In the genomic region with DNA sequence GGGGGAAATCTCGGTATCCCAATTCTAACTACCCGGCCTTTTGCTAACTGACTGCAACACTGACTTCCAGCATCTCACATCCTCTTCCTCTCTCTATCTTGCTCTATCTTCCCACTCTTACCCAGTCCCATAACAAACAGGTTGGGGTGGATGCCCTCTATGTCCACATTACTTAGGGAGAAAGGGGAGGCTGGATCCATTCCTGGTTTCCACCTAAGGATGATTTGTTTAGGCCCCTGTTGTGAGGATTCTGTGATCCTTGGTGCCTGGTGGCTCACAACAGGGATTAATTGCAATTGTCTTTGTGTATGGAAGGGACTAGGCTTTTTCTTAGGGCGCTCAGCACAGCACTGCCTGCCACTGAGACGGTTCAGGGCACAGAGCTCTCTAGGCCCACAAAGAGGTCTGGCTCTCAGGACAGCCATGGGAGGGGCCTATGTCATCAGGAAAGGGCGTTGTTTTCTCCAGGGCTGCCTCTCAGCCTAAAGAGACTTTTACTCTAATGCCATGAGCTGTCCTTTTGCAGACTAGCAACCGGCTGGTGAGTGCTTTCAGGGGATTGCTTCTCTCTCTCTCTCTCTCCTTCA, we compare ENCODE assay signal across 17 cellular contexts.
DNase-seq lines count a peak whose midpoint lies in the region; TF ChIP-seq lines count a peak whose summit lies in the region.
"Had no signal": no experiment of that assay in that cellular context is flagged by ENCODE, and none has a peak within 500 bp of the region (broad histone marks: within the 10 kb centered on the region; RNA-seq: fewer than 3 reads in every experiment).

No MANE protein-coding gene starts in this region.

- H3K4me1 Mint-ChIP-seq in CD4-positive, alpha-beta memory T cell: peaks cover 0 to 2% (median 0%) of the 10 kb centered on the region in 4 donors
- no peaks in the 10 kb centered on the region for H3K4me1 Mint-ChIP-seq in activated naive CD8-positive, alpha-beta T cell treated with anti-CD3 and anti-CD28 coated beads for 36 hours

- DNase-seq in NCI-H774 (lab: John Stamatoyannopoulos, UW): peak; percentile 67
- DNase-seq in esophagus muscularis mucosa (ENCODE audit: extremely low spot score): peak; percentile 81
- DNase-seq in NCI-H1436 treated with DMSO at 0.1 percent for 48 hours (lab: John Stamatoyannopoulos, UW): no peak
- DNase-seq in CD4-positive, alpha-beta memory T cell: no peak
- DNase-seq in activated naive CD8-positive, alpha-beta T cell treated with anti-CD3 and anti-CD28 coated beads for 36 hours: no peak
- no peak for DNase-seq in esophagus squamous epithelium (lab: John Stamatoyannopoulos, UW)
- DNase-seq: activated CD4-positive, alpha-beta T cell treated with anti-CD3 and anti-CD28 coated beads for 48 hours; caudate nucleus; EL; MM.1S; naive thymus-derived CD8-positive, alpha-beta T cell; NCI-H446; stimulated activated CD4-positive, alpha-beta T cell treated with anti-CD3 and anti-CD28 coated beads, Interleukin-2, amount 100 ng/mL, for 48 hours had no signal

- H3K27ac ChIP-seq in HUES6 (ENCODE audit: low read depth, low read length) (peak overlapping the region; percentile 4; the same call in 1 of the 2 replicates), esophagus muscularis mucosa (replicated peaks in 1 of 4) (no peak overlapping the region), esophagus squamous epithelium (no peak overlapping the region)
- H3K27ac ChIP-seq in CD4-positive, alpha-beta memory T cell (ENCODE audit: low read depth, low read length): no peak overlapping the region
- H3K27ac ChIP-seq: right atrium auricular region had no signal

- H3K9me3 Mint-ChIP-seq in CD4-positive, alpha-beta memory T cell: peaks cover 0 to 13% (median 2%) of the 10 kb centered on the region in 8 donors
- H3K9me3 Mint-ChIP-seq in activated naive CD8-positive, alpha-beta T cell treated with anti-CD3 and anti-CD28 coated beads for 36 hours: no peaks in the 10 kb centered on the region
- H3K9me3 Mint-ChIP-seq: T-helper 2 cell treated with Interferon-gamma antibody and Interleukin-4, amounts not matched to agents 5 μg/mL and 100 μg/mL, for 36 hours had no signal

- no peaks in the 10 kb centered on the region for H3K36me3 ChIP-seq in HUES6 (ENCODE audit: control insufficient read depth, insufficient read depth, low read length)
- H3K36me3 ChIP-seq in esophagus muscularis mucosa: no peaks in the 10 kb centered on the region
- H3K36me3 ChIP-seq in neuron (ENCODE audit: insufficient read depth, low read length): no peaks in the 10 kb centered on the region
- H3K36me3 ChIP-seq in CD4-positive, alpha-beta memory T cell (ENCODE audit: insufficient read depth, low read length): no peaks in the 10 kb centered on the region
- no peaks in the 10 kb centered on the region for H3K36me3 ChIP-seq in esophagus squamous epithelium
- H3K36me3 ChIP-seq: right atrium auricular region had no signal

- no peak for TF ChIP-seq POLR2A in esophagus muscularis mucosa (IDR thresholded peaks at IDR 0.05; ENCODE audit: low read depth)
- TF ChIP-seq POLR2A in esophagus squamous epithelium (IDR thresholded peaks at IDR 0.05): no peak

- POLR2A ChIA-PET in CD4-positive, alpha-beta memory T cell (lab: Charles Lee; ENCODE audit: partially characterized antibody): no interaction called here

- peak overlapping the region; percentile 60 for H3K9ac ChIP-seq in HUES6 (ENCODE audit: low read length)

- H2AFZ ChIP-seq in neuron (ENCODE audit: low read depth, low read length): peak overlapping the region; percentile 20

- H3K9me3 ChIP-seq in HUES6 (ENCODE audit: control insufficient read depth, insufficient read depth, low read depth, low read length) (no peaks in the 10 kb centered on the region), esophagus muscularis mucosa (no peaks in the 10 kb centered on the region), neuron (ENCODE audit: low read length) (no peaks in the 10 kb centered on the region), esophagus squamous epithelium (no peaks in the 10 kb centered on the region)
- H3K9me3 ChIP-seq in CD4-positive, alpha-beta memory T cell (ENCODE audit: control insufficient read depth in 1 of 2, low read length in 2 of 2): no peaks in the 10 kb centered on the region
- H3K9me3 ChIP-seq: right atrium auricular region had no signal

- no peaks in the 10 kb centered on the region for H3K36me3 Mint-ChIP-seq in CD4-positive, alpha-beta memory T cell
- H3K36me3 Mint-ChIP-seq in activated naive CD8-positive, alpha-beta T cell treated with anti-CD3 and anti-CD28 coated beads for 36 hours: no peaks in the 10 kb centered on the region

- TF ChIP-seq EP300 in esophagus muscularis mucosa (IDR thresholded peaks at IDR 0.05): no peak

- H3K27me3 ChIP-seq in HUES6 (ENCODE audit: control insufficient read depth, insufficient read depth, low read length) (no peaks in the 10 kb centered on the region), esophagus muscularis mucosa (peaks cover 0 to 25% (median 0%) of the 10 kb centered on the region in 4 donors), neuron (ENCODE audit: insufficient read depth, low read length) (no peaks in the 10 kb centered on the region), esophagus squamous epithelium (peaks cover 0 to 36% (median 0%) of the 10 kb centered on the region in 4 donors)
- no peaks in the 10 kb centered on the region for H3K27me3 ChIP-seq in CD4-positive, alpha-beta memory T cell (ENCODE audit: insufficient read depth, low read length)
- H3K27me3 ChIP-seq: right atrium auricular region had no signal

- no peak overlapping the region for H3K27ac Mint-ChIP-seq in CD4-positive, alpha-beta memory T cell
- H3K27ac Mint-ChIP-seq in activated naive CD8-positive, alpha-beta T cell treated with anti-CD3 and anti-CD28 coated beads for 36 hours: no peak overlapping the region
- H3K27ac Mint-ChIP-seq: naive thymus-derived CD8-positive, alpha-beta T cell; T-helper 2 cell treated with Interferon-gamma antibody and Interleukin-4, amounts not matched to agents 5 μg/mL and 100 μg/mL, for 36 hours had no signal

- TF ChIP-seq CTCF in esophagus muscularis mucosa (IDR thresholded peaks at IDR 0.05) (no peak), esophagus squamous epithelium (IDR thresholded peaks at IDR 0.05) (no peak)

- H3K27me3 Mint-ChIP-seq in CD4-positive, alpha-beta memory T cell: no peaks in the 10 kb centered on the region
- peaks cover 22% of the 10 kb centered on the region for H3K27me3 Mint-ChIP-seq in activated naive CD8-positive, alpha-beta T cell treated with anti-CD3 and anti-CD28 coated beads for 36 hours

- WGBS in esophagus muscularis mucosa: 77% methylated on average over 3 of the region's 6 CpGs
- 79 to 88% methylated on average over 2 to 4 of the region's 6 CpGs for WGBS in esophagus squamous epithelium, 2 donors

- H3K4me3 ChIP-seq in HUES6 (ENCODE audit: low read depth, low read length) (no peak overlapping the region; the same call in 1 of the 2 replicates), esophagus muscularis mucosa (no peak overlapping the region), neuron (ENCODE audit: low read length) (no peak overlapping the region), esophagus squamous epithelium (no peak overlapping the region)
- H3K4me3 ChIP-seq in CD4-positive, alpha-beta memory T cell (ENCODE audit: low read length in 2 of 2): no peak overlapping the region
- H3K4me3 ChIP-seq: right atrium auricular region had no signal

- CTCF ChIA-PET in CD4-positive, alpha-beta memory T cell (lab: Charles Lee; ENCODE audit: partially characterized antibody): no interaction called here

- intact Hi-C loops in esophagus muscularis mucosa (cut with DNase I): no loop called here
- intact Hi-C loops in CD4-positive, alpha-beta memory T cell (cut with micrococcal nuclease): no loop called here
- intact Hi-C loops in esophagus squamous epithelium (cut with DNase I): no loop called here

- no peak overlapping the region for H3K4me3 Mint-ChIP-seq in CD4-positive, alpha-beta memory T cell
- no peak overlapping the region for H3K4me3 Mint-ChIP-seq in activated naive CD8-positive, alpha-beta T cell treated with anti-CD3 and anti-CD28 coated beads for 36 hours
- H3K4me3 Mint-ChIP-seq: naive thymus-derived CD8-positive, alpha-beta T cell; T-helper 2 cell treated with Interferon-gamma antibody and Interleukin-4, amounts not matched to agents 5 μg/mL and 100 μg/mL, for 36 hours had no signal

- H3K4me1 ChIP-seq in HUES6 (ENCODE audit: control insufficient read depth, insufficient read depth, low read length) (peaks cover 61% of the 10 kb centered on the region), esophagus muscularis mucosa (peaks cover 0 to 17% (median 14%) of the 10 kb centered on the region in 4 donors), neuron (ENCODE audit: insufficient read depth, low read length) (peaks cover 23% of the 10 kb centered on the region), esophagus squamous epithelium (peaks cover 0 to 8% (median 0%) of the 10 kb centered on the region in 3 donors)
- no peaks in the 10 kb centered on the region for H3K4me1 ChIP-seq in CD4-positive, alpha-beta memory T cell (ENCODE audit: insufficient read depth, low read length)

Comparison
In these comparisons a context has a peak if more than half of its experiments do, and no peak if none do; other contexts are left out.
1. DNase-seq: peak in NCI-H774 (single experiment) and esophagus muscularis mucosa (single experiment); none in NCI-H1436 treated with DMSO at 0.1 percent for 48 hours (single experiment), CD4-positive, alpha-beta memory T cell (0 of 5), activated naive CD8-positive, alpha-beta T cell treated with anti-CD3 and anti-CD28 coated beads for 36 hours (single experiment) and esophagus squamous epithelium (single experiment).